ENCODE assay signal across 33 cellular contexts in genomic region chr18:14014456-14014855, GRCh38.
"Had no signal": no experiment of that assay in that cellular context is flagged by ENCODE, and none has a peak within 500 bp of the region (broad histone marks: within the 10 kb centered on the region; RNA-seq: fewer than 3 reads in every experiment).

No MANE protein-coding gene starts in this region.

- H3K4me1 ChIP-seq: adrenal gland, ascending aorta, body of pancreas, breast epithelium had no signal

- H3K9me3 ChIP-seq: adrenal gland, ascending aorta, body of pancreas had no signal

- FAIRE-seq: astrocyte, bronchial epithelial cell had no signal

- ATAC-seq: activated naive CD4-positive, alpha-beta T cell treated with anti-CD3 and anti-CD28 coated beads, Interleukin-2, amount 50 U/mL, for 72 hours; activated naive CD8-positive, alpha-beta T cell treated with anti-CD3 and anti-CD28 coated beads, Interleukin-2, amount 50 U/mL, for 24 hours; activated T-cell treated with anti-CD3 and anti-CD28 coated beads, Interleukin-2, amount 50 U/mL, for 4 hours; activated T-cell treated with anti-CD3 and anti-CD28 coated beads, Interleukin-2, amount 50 U/mL, for 72 hours; activated T-helper 17 cell treated with anti-CD3 and anti-CD28 coated beads, Interleukin-2, amount 50 U/mL, for 72 hours; body of pancreas had no signal

- H3K27me3 ChIP-seq: adrenal gland, ascending aorta, body of pancreas, brain microvascular endothelial cell, breast epithelium, cardiac muscle cell had no signal

- H3K36me3 ChIP-seq: adrenal gland, ascending aorta, brain microvascular endothelial cell, breast epithelium, cardiac muscle cell had no signal

- H3K4me3 ChIP-seq: adrenal gland, ascending aorta, body of pancreas, breast epithelium, cardiac muscle cell had no signal

- DNase-seq: activated effector memory CD4-positive, alpha-beta T cell treated with anti-CD3 and anti-CD28 coated beads, Interleukin-2, amount 50 U/mL, for 16 hours; activated effector memory CD4-positive, alpha-beta T cell treated with Interleukin-2 at 50 U/mL for 16 hours; activated gamma-delta T cell; activated gamma-delta T cell treated with Interleukin-2 at 50 U/mL for 16 hours; activated naive CD4-positive, alpha-beta T cell; activated naive CD4-positive, alpha-beta T cell treated with anti-CD3 and anti-CD28 coated beads for 36 hours; activated naive CD4-positive, alpha-beta T cell treated with anti-CD3 and anti-CD28 coated beads, Interleukin-2, amount 10 ng/mL, durations not matched to agents 7 days and 5 days; activated naive CD4-positive, alpha-beta T cell treated with anti-CD3 and anti-CD28 coated beads, Interleukin-2, amount 50 U/mL, for 16 hours; activated naive CD4-positive, alpha-beta T cell treated with Interleukin-2 at 50 U/mL for 16 hours; activated naive CD8-positive, alpha-beta T cell treated with anti-CD3 and anti-CD28 coated beads for 36 hours; activated naive CD8-positive, alpha-beta T cell treated with anti-CD3 and anti-CD28 coated beads, Interleukin-2, amount 10 ng/mL, durations not matched to agents 7 days and 5 days; activated naive CD8-positive, alpha-beta T cell treated with anti-CD3 and anti-CD28 coated beads, Interleukin-2, amount 50 U/mL, for 24 hours; activated T-cell treated with anti-CD3 and anti-CD28 coated beads, Interleukin-2, amount 50 U/mL, for 24 hours; activated T-cell treated with anti-CD3 and anti-CD28 coated beads, Interleukin-2, amount 50 U/mL, for 4 hours; activated T-cell treated with anti-CD3 and anti-CD28 coated beads, Interleukin-2, amount 50 U/mL, for 48 hours; activated T-cell treated with anti-CD3 and anti-CD28 coated beads, Interleukin-2, amount 50 U/mL, for 72 hours; adrenal gland; amniotic stem cell; amygdala; anterior cingulate cortex; aorta; body of pancreas; brain microvascular endothelial cell; caudate nucleus; central memory CD4-positive, alpha-beta T cell; cerebellar nuclear complex had no signal

- H3K27ac ChIP-seq: adrenal gland, ascending aorta, body of pancreas, brain microvascular endothelial cell, breast epithelium, cardiac muscle cell had no signal
